ENCODE assay signal across 16 cellular contexts in genomic region chr1:9850442-9851162, GRCh38. TPM values are rescaled to one million over a fixed set of nuclear protein-coding genes. Genes with fewer than 3 reads are reported as not detected.
DNase-seq lines count a peak whose midpoint lies in the region; ATAC-seq and TF ChIP-seq lines count a peak whose summit lies in the region.
"Had no signal": no experiment of that assay in that cellular context is flagged by ENCODE, and none has a peak within 500 bp of the region (broad histone marks: within the 10 kb centered on the region; RNA-seq: fewer than 3 reads in every experiment).

No MANE protein-coding gene starts in this region.

- H3K36me3 ChIP-seq in GM23338 (ENCODE audit: insufficient read depth) (no peaks in the 10 kb centered on the region), iPS-20b (ENCODE audit: insufficient read depth, low read depth, low read length) (no peaks in the 10 kb centered on the region)
- H3K36me3 ChIP-seq: SJSA1 had no signal

- H3K4me1 ChIP-seq in GM23338 (ENCODE audit: insufficient read depth): peaks cover 14% of the 10 kb centered on the region
- peaks cover 9% of the 10 kb centered on the region for H3K4me1 ChIP-seq in iPS-20b (ENCODE audit: insufficient read depth, low read length)
- H3K4me1 ChIP-seq: SJSA1 had no signal

- TF ChIP-seq CTCF in GM23338 (conservative IDR thresholded peaks at IDR 0.05; ENCODE audit: low read depth in 2 of 2): no peak

- peaks cover 7% of the 10 kb centered on the region; the same call in 1 of the 3 replicates for H3K9me3 Mint-ChIP-seq in GM23338
- H3K9me3 Mint-ChIP-seq in activated T-helper 1 cell treated with anti-CD3 and anti-CD28 coated beads, Interleukin-12 subunit alpha, Interleukin-12 subunit beta, Interleukin-2, Interleukin-4 antibody, amounts not matched to agents 30 ng/mL and 10 ng/mL and 1 ng/mL, durations not matched to agents 14 hours and 24 hours and 36 hours: peaks cover 10% of the 10 kb centered on the region

- ATAC-seq in GM23338 (peak; percentile 18), GM19395 (IDR thresholded peaks at IDR 0.05; ENCODE audit: unreplicated experiment) (no peak), HG03097 (IDR thresholded peaks at IDR 0.05; ENCODE audit: low FRiP score, unreplicated experiment) (no peak)
- ATAC-seq: left colon had no signal

- no peaks in the 10 kb centered on the region for H3K27me3 ChIP-seq in GM23338 (ENCODE audit: insufficient read depth)
- H3K27me3 ChIP-seq in iPS-20b (ENCODE audit: insufficient read depth, low read length): no peaks in the 10 kb centered on the region
- H3K27me3 ChIP-seq: SJSA1 had no signal

- peaks cover 49% of the 10 kb centered on the region for H3K4me1 Mint-ChIP-seq in GM23338
- peaks cover 5% of the 10 kb centered on the region for H3K4me1 Mint-ChIP-seq in activated T-helper 1 cell treated with anti-CD3 and anti-CD28 coated beads, Interleukin-12 subunit alpha, Interleukin-12 subunit beta, Interleukin-2, Interleukin-4 antibody, amounts not matched to agents 30 ng/mL and 10 ng/mL and 1 ng/mL, durations not matched to agents 14 hours and 24 hours and 36 hours (ENCODE audit: low read depth)

- H3K4me2 ChIP-seq in GM23338: peak overlapping the region; percentile 57

- no peaks in the 10 kb centered on the region for H3K9me3 ChIP-seq in iPS-20b (ENCODE audit: insufficient read depth, low read depth, low read length)

- H3K4me3 ChIP-seq in GM23338 (no peak overlapping the region), iPS-20b (ENCODE audit: low read length) (peak overlapping the region; percentile 48; the same call in 1 of the 2 replicates)
- H3K4me3 ChIP-seq: SJSA1 had no signal

- H4K20me1 ChIP-seq in GM23338 (replicated peaks; ENCODE audit: insufficient read depth): no peaks in the 10 kb centered on the region

- H3K36me3 Mint-ChIP-seq in GM23338 (ENCODE audit: low read depth): peaks cover 17% of the 10 kb centered on the region
- peaks cover 3% of the 10 kb centered on the region for H3K36me3 Mint-ChIP-seq in activated T-helper 1 cell treated with anti-CD3 and anti-CD28 coated beads, Interleukin-12 subunit alpha, Interleukin-12 subunit beta, Interleukin-2, Interleukin-4 antibody, amounts not matched to agents 30 ng/mL and 10 ng/mL and 1 ng/mL, durations not matched to agents 14 hours and 24 hours and 36 hours (ENCODE audit: low read depth)

- H3K4me3 Mint-ChIP-seq in GM23338: peak overlapping the region; percentile 40; the same call in 2 of the 3 replicates
- H3K4me3 Mint-ChIP-seq in activated T-helper 1 cell treated with anti-CD3 and anti-CD28 coated beads, Interleukin-12 subunit alpha, Interleukin-12 subunit beta, Interleukin-2, Interleukin-4 antibody, amounts not matched to agents 30 ng/mL and 10 ng/mL and 1 ng/mL, durations not matched to agents 14 hours and 24 hours and 36 hours: peak overlapping the region; percentile 69

- H3K9me2 ChIP-seq in GM23338 (ENCODE audit: insufficient read depth): no peaks in the 10 kb centered on the region

- peak; percentile 66 for DNase-seq in DMS79 treated with DMSO at 0.1 percent for 48 hours (lab: John Stamatoyannopoulos, UW)
- peak; percentile 48 for DNase-seq in GM23338 (ENCODE audit: low spot score)
- no peak for DNase-seq in activated T-helper 1 cell treated with anti-CD3 and anti-CD28 coated beads, Interleukin-12 subunit alpha, Interleukin-12 subunit beta, Interleukin-2, Interleukin-4 antibody, amounts not matched to agents 30 ng/mL and 10 ng/mL and 1 ng/mL, durations not matched to agents 14 hours and 24 hours and 36 hours (ENCODE audit: low spot score)
- DNase-seq in NCI-H2171 (lab: John Stamatoyannopoulos, UW): no peak
- DNase-seq in NCI-H2107 treated with DMSO at 0.1 percent for 48 hours (lab: John Stamatoyannopoulos, UW; ENCODE audit: unreplicated experiment): no peak
- DNase-seq: activated CD4-positive, CD25-positive, alpha-beta regulatory T cell treated with anti-CD3 and anti-CD28 coated beads, Interleukin-2, amount 50 U/mL, for 72 hours; Calu3; GOT3; left colon; NCI-H1694 treated with DMSO at 0.1 percent for 48 hours; NCI-H748 treated with DMSO at 0.1 percent for 48 hours; trophoblast cell had no signal

- H3F3A ChIP-seq in GM23338 (replicated peaks; ENCODE audit: low read depth): peaks cover 6% of the 10 kb centered on the region; the same call in 1 of the 2 replicates

- H3K27ac ChIP-seq in GM23338 (ENCODE audit: low read depth) (no peak overlapping the region; the same call in 1 of the 2 replicates), iPS-20b (ENCODE audit: low read length) (no peak overlapping the region)
- H3K27ac ChIP-seq: SJSA1 had no signal

- intact Hi-C loops in activated T-helper 1 cell treated with anti-CD3 and anti-CD28 coated beads, Interleukin-12 subunit alpha, Interleukin-12 subunit beta, Interleukin-2, Interleukin-4 antibody, amounts not matched to agents 30 ng/mL and 10 ng/mL and 1 ng/mL, durations not matched to agents 14 hours and 24 hours and 36 hours (cut with micrococcal nuclease): no loop called here

- no peak overlapping the region for H2AFZ ChIP-seq in GM23338

- no peaks in the 10 kb centered on the region for H3K79me2 ChIP-seq in GM23338 (replicated peaks; ENCODE audit: insufficient read depth)

- H3K9ac ChIP-seq in iPS-20b (ENCODE audit: low read depth, low read length): no peak overlapping the region

- H3K27me3 Mint-ChIP-seq in GM23338 (ENCODE audit: insufficient read depth, low read depth, poor library complexity): peaks cover 2% of the 10 kb centered on the region
- peaks cover 8% of the 10 kb centered on the region for H3K27me3 Mint-ChIP-seq in activated T-helper 1 cell treated with anti-CD3 and anti-CD28 coated beads, Interleukin-12 subunit alpha, Interleukin-12 subunit beta, Interleukin-2, Interleukin-4 antibody, amounts not matched to agents 30 ng/mL and 10 ng/mL and 1 ng/mL, durations not matched to agents 14 hours and 24 hours and 36 hours (ENCODE audit: insufficient read depth)

- H3K27ac Mint-ChIP-seq in GM23338: no peak overlapping the region
- no peak overlapping the region for H3K27ac Mint-ChIP-seq in activated T-helper 1 cell treated with anti-CD3 and anti-CD28 coated beads, Interleukin-12 subunit alpha, Interleukin-12 subunit beta, Interleukin-2, Interleukin-4 antibody, amounts not matched to agents 30 ng/mL and 10 ng/mL and 1 ng/mL, durations not matched to agents 14 hours and 24 hours and 36 hours

TF ChIP-seq in GM23338, 12 proteins besides CTCF, POLR2A, EP300 and RAD21:
- no peak for TF ChIP-seq CREB1 (CRISPR knock-in tag; IDR thresholded peaks at IDR 0.05; ENCODE audit: low read depth)
- no peak for TF ChIP-seq NANOG (IDR thresholded peaks at IDR 0.05; ENCODE audit: borderline replicate concordance)
- no peak for TF ChIP-seq STAT1 (IDR thresholded peaks at IDR 0.05; ENCODE audit: unreplicated experiment)
- TF ChIP-seq JUNB (IDR thresholded peaks at IDR 0.05; ENCODE audit: unreplicated experiment): no peak
- no peak for TF ChIP-seq EZH2phosphoT487 (IDR thresholded peaks at IDR 0.05; ENCODE audit: unreplicated experiment)
- TF ChIP-seq EZH2 (IDR thresholded peaks at IDR 0.05; ENCODE audit: low read depth, unreplicated experiment): no peak
- no peak for TF ChIP-seq ZNF114 (CRISPR knock-in tag; IDR thresholded peaks at IDR 0.05)
- TF ChIP-seq REST (IDR thresholded peaks at IDR 0.05; ENCODE audit: unreplicated experiment): no peak
- no peak for TF ChIP-seq ETS1 (IDR thresholded peaks at IDR 0.05)
- TF ChIP-seq ZNF331 (CRISPR knock-in tag; IDR thresholded peaks at IDR 0.05; ENCODE audit: low read depth): no peak

RNA-seq across cellular contexts. Expression of gene CLSTN1, which starts 26.8 kb away (rescaled TPM):
- total RNA-seq in GM23338 (2014; rRNA removed; shearing (Covaris generic)): 56.4 and 66.2 TPM in 2 replicates
- 38.5 and 41.7 TPM in 2 replicates for polyA plus RNA-seq in GM23338 (2016; fragmentation: Nextera tagmentation; extraction: Ambion mirVana)
- total RNA-seq in activated T-helper 1 cell treated with anti-CD3 and anti-CD28 coated beads, Interleukin-12 subunit alpha, Interleukin-12 subunit beta, Interleukin-2, Interleukin-4 antibody, amounts not matched to agents 30 ng/mL and 10 ng/mL and 1 ng/mL, durations not matched to agents 14 hours and 24 hours and 36 hours: 48.0 and 48.6 TPM in 2 replicates

RNA-seq across cellular contexts. Expression of gene CTNNBIP1, which starts 59.5 kb away (rescaled TPM):
- total RNA-seq in GM23338 (2014; rRNA removed; shearing (Covaris generic)): 50.8 and 55.1 TPM in 2 replicates
- 30.2 and 30.3 TPM in 2 replicates for polyA plus RNA-seq in GM23338 (2016; fragmentation: Nextera tagmentation; extraction: Ambion mirVana)
- 5.6 and 5.9 TPM in 2 replicates for total RNA-seq in activated T-helper 1 cell treated with anti-CD3 and anti-CD28 coated beads, Interleukin-12 subunit alpha, Interleukin-12 subunit beta, Interleukin-2, Interleukin-4 antibody, amounts not matched to agents 30 ng/mL and 10 ng/mL and 1 ng/mL, durations not matched to agents 14 hours and 24 hours and 36 hours

Comparison
In these comparisons a context has a peak if more than half of its experiments do, and no peak if none do; other contexts are left out.
1. DNase-seq: peak in DMS79 treated with DMSO at 0.1 percent for 48 hours (single experiment) and GM23338 (single experiment); none in activated T-helper 1 cell treated with anti-CD3 and anti-CD28 coated beads, Interleukin-12 subunit alpha, Interleukin-12 subunit beta, Interleukin-2, Interleukin-4 antibody, amounts not matched to agents 30 ng/mL and 10 ng/mL and 1 ng/mL, durations not matched to agents 14 hours and 24 hours and 36 hours (single experiment), NCI-H2171 (single experiment) and NCI-H2107 treated with DMSO at 0.1 percent for 48 hours (single experiment).